In genomic region chr10:71727429-71728217, GRCh38 we compare ENCODE assay signal across 7 cellular contexts. TPM values are rescaled to one million over a fixed set of nuclear protein-coding genes. Genes with fewer than 3 reads are reported as not detected.
DNase-seq lines count a peak whose midpoint lies in the region; ATAC-seq and TF ChIP-seq lines count a peak whose summit lies in the region.

No MANE protein-coding gene starts in this region.

- peak overlapping the region in 2 of 10 donors; percentile 2 to 11 for H3K4me3 ChIP-seq in heart right ventricle

- 39 to 49% methylated on average over 12 of the region's 12 CpGs for WGBS in heart right ventricle, 2 donors

- H3K27ac ChIP-seq in heart right ventricle, result peak overlapping the region; percentile 39 to 93 (median 77)

- no peaks in the 10 kb centered on the region for H3K27me3 ChIP-seq in heart right ventricle

- intact Hi-C loops in heart right ventricle (cut with DNase I), result loop anchor here in 6 of 10 donors (5.0 kb wide), 1 partner anchor 45 kb away; the partner anchor contains the start of gene VSIR (in 6 of the 6)

- H3K9me3 ChIP-seq in heart right ventricle, result no peaks in the 10 kb centered on the region

- H3K4me1 ChIP-seq in heart right ventricle, result peaks cover 13 to 59% (median 44%) of the 10 kb centered on the region in 9 donors

- peak; percentile 58 for ATAC-seq in GM18867 (IDR thresholded peaks at IDR 0.05; ENCODE audit: unreplicated experiment)
- peak; percentile 46 for ATAC-seq in HG02870 (IDR thresholded peaks at IDR 0.05; ENCODE audit: unreplicated experiment)
- ATAC-seq in heart right ventricle, result peak; percentile 39 to 83 (median 68)

- no peaks in the 10 kb centered on the region for H3K36me3 ChIP-seq in heart right ventricle

- TF ChIP-seq CTCF in heart right ventricle (IDR thresholded peaks at IDR 0.05), result no peak

- peak; percentile 23 for DNase-seq in NCI-H510A treated with DMSO at 0.1 percent for 48 hours (lab: John Stamatoyannopoulos, UW)
- DNase-seq in activated T-helper 1 cell treated with Interleukin-2 at 50 U/mL for 16 hours (ENCODE audit: low read depth), result peak; percentile 66
- peak; percentile 64 to 79 for DNase-seq in heart right ventricle
- DNase-seq in stimulated activated CD4-positive, alpha-beta T cell treated with anti-CD3 and anti-CD28 coated beads, Interleukin-2, amount 100 ng/mL, for 4 hours (ENCODE audit: low read depth), result peak; percentile 70
- DNase-seq in iPS-NIHi7 (ENCODE audit: extremely low spot score), result no peak

RNA-seq across cellular contexts. Expression of gene C10orf105, which starts 8.0 kb away (rescaled TPM):
- total RNA-seq in heart right ventricle, result under 1 TPM in 5 of 10 donors, not detected in 5; 0.05 to 0.16 (median 0.07) TPM
- polyA plus RNA-seq in heart right ventricle, result under 1 TPM; 0.03 to 0.15 TPM

RNA-seq across cellular contexts. Expression of gene VSIR, which starts 45.7 kb away (rescaled TPM):
- total RNA-seq in heart right ventricle, result 100 to 1,000 TPM in 1 of 10 donors, 10 to 100 TPM in 9; 36.6 to 112 (median 69.0) TPM
- polyA plus RNA-seq in heart right ventricle, result 100 to 1,000 TPM in 1 of 2 donors, 10 to 100 TPM in 1; 47.0 to 102 TPM
